13 cellular contexts compared by ENCODE assay signal in the genomic region with DNA sequence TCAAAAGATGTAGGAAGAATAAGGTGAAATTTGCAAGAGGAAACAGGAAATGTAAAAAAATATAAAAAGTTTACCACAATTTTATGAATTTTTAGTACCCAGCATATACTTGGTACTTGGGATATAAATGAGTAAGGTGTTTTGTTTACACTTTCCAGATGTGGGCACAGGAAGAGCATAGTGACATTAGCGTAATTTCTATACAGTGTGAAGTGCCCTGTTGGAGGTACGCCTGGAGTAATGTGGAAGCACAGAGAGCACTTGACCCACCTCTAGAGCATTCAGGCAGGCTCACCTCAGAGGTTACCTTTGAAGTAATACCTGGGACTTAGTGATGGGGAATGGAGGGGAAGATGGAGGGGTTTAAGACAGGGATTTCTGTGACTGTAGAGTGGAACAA.
DNase-seq lines count a peak whose midpoint lies in the region; ATAC-seq and TF ChIP-seq lines count a peak whose summit lies in the region.
"Had no signal": no experiment of that assay in that cellular context is flagged by ENCODE, and none has a peak within 500 bp of the region (broad histone marks: within the 10 kb centered on the region; RNA-seq: fewer than 3 reads in every experiment).

No MANE protein-coding gene starts in this region.

- H4K20me1 ChIP-seq in HCT116 (ENCODE audit: insufficient read depth) = no peaks in the 10 kb centered on the region

- H3K4me3 Mint-ChIP-seq in Caco-2 (ENCODE audit: unreplicated experiment) = no peak overlapping the region
- no peak overlapping the region for H3K4me3 Mint-ChIP-seq in chondrocyte (ENCODE audit: unreplicated experiment)
- H3K4me3 Mint-ChIP-seq in nephron = no peak overlapping the region
- H3K4me3 Mint-ChIP-seq: B cell had no signal

- H3K36me3 ChIP-seq in Caco-2 (ENCODE audit: control insufficient read depth, insufficient read depth, low read length) (no peaks in the 10 kb centered on the region), HCT116 (ENCODE audit: control insufficient read depth in 1 of 2, insufficient read depth in 2 of 2, low read length in 2 of 2) (no peaks in the 10 kb centered on the region; a peak in 1 of 4 replicates)
- H3K36me3 ChIP-seq: Peyer's patch had no signal

- H3K4me2 ChIP-seq in HCT116 (ENCODE audit: low read length) = 0 out of 2 replicates have a peak overlapping the region, but pooled peaks have one; percentile 26

- H3K9me3 ChIP-seq in Caco-2 = no peaks in the 10 kb centered on the region; the same call in 1 of the 2 replicates
- H3K9me3 ChIP-seq in HCT116 (ENCODE audit: control insufficient read depth in 1 of 2, insufficient read depth in 1 of 2, low read depth in 1 of 2, low read length in 2 of 2) = no peaks in the 10 kb centered on the region
- H3K9me3 ChIP-seq: Peyer's patch had no signal

- intact Hi-C loops in Caco-2 (cut with micrococcal nuclease; ENCODE audit: unreplicated experiment) (no loop called here), HCT116 (cut with micrococcal nuclease) (no loop called here)

- TF ChIP-seq RAD21 in HCT116 (IDR thresholded peaks at IDR 0.05; ENCODE audit: low read depth) = no peak

- H3K27me3 Mint-ChIP-seq in Caco-2 (ENCODE audit: insufficient read depth, unreplicated experiment) (no peaks in the 10 kb centered on the region), chondrocyte (ENCODE audit: low read depth) (no peaks in the 10 kb centered on the region), nephron (ENCODE audit: low read depth) (no peaks in the 10 kb centered on the region)
- H3K27me3 Mint-ChIP-seq: B cell had no signal

- H3K4me1 Mint-ChIP-seq in Caco-2 (ENCODE audit: low read depth, unreplicated experiment) (peaks cover 8% of the 10 kb centered on the region), chondrocyte (ENCODE audit: low read depth) (peaks cover 45% of the 10 kb centered on the region), nephron (peaks cover 46% of the 10 kb centered on the region)
- H3K4me1 Mint-ChIP-seq: B cell had no signal

- no peaks in the 10 kb centered on the region for H3K9me2 ChIP-seq in HCT116 (ENCODE audit: insufficient read depth)

- no peak for TF ChIP-seq POLR2A in HCT116 (IDR thresholded peaks at IDR 0.05; ENCODE audit: borderline replicate concordance, extremely low read depth, insufficient read depth, insufficient read length)

- peak; percentile 20; the same call in 1 of the 2 replicates for ATAC-seq in HCT116
- no peak for ATAC-seq in HG03520 (IDR thresholded peaks at IDR 0.05; ENCODE audit: unreplicated experiment)
- no peak for ATAC-seq in HG02642 (IDR thresholded peaks at IDR 0.05; ENCODE audit: poor library complexity, unreplicated experiment)

- H3K9ac ChIP-seq in HCT116 (ENCODE audit: low read length) = no peak overlapping the region

- RAD21 ChIA-PET in HCT116 (lab: Charles Lee; ENCODE audit: low non-redundant PET in 1 of 2, low total read pairs in 2 of 2, uncharacterized antibody in 2 of 2, unreplicated experiment in 2 of 2) = no interaction called here

- BruUV-seq in Caco-2 (replicated peaks; lab: Mats Ljungman, UMichigan) = no TSS peak
- no TSS peak for BruUV-seq in HCT116 (replicated peaks; lab: Mats Ljungman, UMichigan)

- DNase-seq in Caco-2 (no peak), HCT116 (ENCODE audit: low read depth, low spot score) (no peak), chondrocyte (ENCODE audit: low spot score) (no peak), NCI-H1092 (lab: John Stamatoyannopoulos, UW) (no peak), iPS-NIHi11 (ENCODE audit: low spot score) (no peak)
- DNase-seq: activated CD4-positive, alpha-beta T cell treated with anti-CD3 and anti-CD28 coated beads, Interleukin-2, amount 50 U/mL, for 48 hours; H7; Peyer's patch; trophoblast cell had no signal

- H3K4me1 ChIP-seq in Caco-2 (no peaks in the 10 kb centered on the region), HCT116 (ENCODE audit: control insufficient read depth in 1 of 2, insufficient read depth in 2 of 2, low read length in 2 of 2) (peaks cover 3 to 21% of the 10 kb centered on the region in 2 experiments; a peak in 2 of 4 replicates)
- H3K4me1 ChIP-seq: Peyer's patch had no signal

- CTCF ChIA-PET in Caco-2 (lab: Charles Lee) (no interaction called here), HCT116 (lab: Charles Lee) (no interaction called here)

- H3K27ac Mint-ChIP-seq in Caco-2 (ENCODE audit: unreplicated experiment) (peak overlapping the region; percentile 3), chondrocyte (ENCODE audit: unreplicated experiment) (peak overlapping the region; percentile 84), nephron (peak overlapping the region; percentile 57 to 92 (median 60))
- H3K27ac Mint-ChIP-seq: B cell had no signal

- H3K27me3 ChIP-seq in Caco-2 (replicated peaks; ENCODE audit: control insufficient read depth, insufficient read depth, low read length) (no peaks in the 10 kb centered on the region), HCT116 (ENCODE audit: insufficient read depth, low read length) (no peaks in the 10 kb centered on the region)
- H3K27me3 ChIP-seq: Peyer's patch had no signal

- no peak overlapping the region for H2AFZ ChIP-seq in HCT116 (ENCODE audit: low read depth, low read length, poor library complexity, severe bottlenecking)

- H3K79me2 ChIP-seq in HCT116 (ENCODE audit: insufficient read depth, low read length) = no peaks in the 10 kb centered on the region

- H3K9me3 Mint-ChIP-seq in Caco-2 (ENCODE audit: unreplicated experiment) = no peaks in the 10 kb centered on the region
- peaks cover 2% of the 10 kb centered on the region for H3K9me3 Mint-ChIP-seq in chondrocyte (ENCODE audit: low read depth)
- H3K9me3 Mint-ChIP-seq in nephron = peaks cover 4% of the 10 kb centered on the region

- POLR2A ChIA-PET in Caco-2 (lab: Charles Lee) = no interaction called here
- POLR2A ChIA-PET in HCT116 (lab: Charles Lee) = no interaction called here

- H3K4me3 ChIP-seq in Caco-2 (ENCODE audit: low read depth, low read length) (no peak overlapping the region), HCT116 (replicated peaks in 1 of 2; ENCODE audit: low read depth in 1 of 2, low read length in 2 of 2) (no peak overlapping the region)
- H3K4me3 ChIP-seq: Peyer's patch had no signal

- H3K27ac ChIP-seq in HCT116 (ENCODE audit: low read depth, low read length) = no peak overlapping the region
- H3K27ac ChIP-seq: Peyer's patch had no signal

- H3K36me3 Mint-ChIP-seq in Caco-2 (ENCODE audit: insufficient read depth, unreplicated experiment) (peaks cover 16% of the 10 kb centered on the region), chondrocyte (ENCODE audit: low read depth) (peaks cover 2% of the 10 kb centered on the region), nephron (ENCODE audit: low read depth) (no peaks in the 10 kb centered on the region)

- TF ChIP-seq CTCF in Caco-2 (IDR thresholded peaks at IDR 0.05; ENCODE audit: insufficient read depth in 1 of 2, low read depth in 1 of 2, low read length in 1 of 2, severe bottlenecking in 1 of 2, unreplicated experiment in 1 of 2) = no peak
- TF ChIP-seq CTCF in HCT116 (IDR thresholded peaks at IDR 0.05 in 2 of 3, conservative IDR thresholded peaks at IDR 0.05 in 1 of 3; ENCODE audit: borderline replicate concordance in 1 of 3, insufficient read depth in 1 of 3, low read depth in 2 of 3, low read length in 2 of 3) = no peak
- TF ChIP-seq CTCF in chondrocyte (IDR thresholded peaks at IDR 0.05) = no peak
- TF ChIP-seq CTCF in nephron (IDR thresholded peaks at IDR 0.05; ENCODE audit: unreplicated experiment in 3 of 3) = no peak

TF ChIP-seq in HCT116, 20 proteins besides CTCF, POLR2A, EP300 and RAD21:
- TF ChIP-seq, protein P1, sequence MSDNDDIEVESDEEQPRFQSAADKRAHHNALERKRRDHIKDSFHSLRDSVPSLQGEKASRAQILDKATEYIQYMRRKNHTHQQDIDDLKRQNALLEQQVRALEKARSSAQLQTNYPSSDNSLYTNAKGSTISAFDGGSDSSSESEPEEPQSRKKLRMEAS (IDR thresholded peaks at IDR 0.05) = no peak
- TF ChIP-seq ZFX (IDR thresholded peaks at IDR 0.05) = no peak
- TF ChIP-seq, protein P2, sequence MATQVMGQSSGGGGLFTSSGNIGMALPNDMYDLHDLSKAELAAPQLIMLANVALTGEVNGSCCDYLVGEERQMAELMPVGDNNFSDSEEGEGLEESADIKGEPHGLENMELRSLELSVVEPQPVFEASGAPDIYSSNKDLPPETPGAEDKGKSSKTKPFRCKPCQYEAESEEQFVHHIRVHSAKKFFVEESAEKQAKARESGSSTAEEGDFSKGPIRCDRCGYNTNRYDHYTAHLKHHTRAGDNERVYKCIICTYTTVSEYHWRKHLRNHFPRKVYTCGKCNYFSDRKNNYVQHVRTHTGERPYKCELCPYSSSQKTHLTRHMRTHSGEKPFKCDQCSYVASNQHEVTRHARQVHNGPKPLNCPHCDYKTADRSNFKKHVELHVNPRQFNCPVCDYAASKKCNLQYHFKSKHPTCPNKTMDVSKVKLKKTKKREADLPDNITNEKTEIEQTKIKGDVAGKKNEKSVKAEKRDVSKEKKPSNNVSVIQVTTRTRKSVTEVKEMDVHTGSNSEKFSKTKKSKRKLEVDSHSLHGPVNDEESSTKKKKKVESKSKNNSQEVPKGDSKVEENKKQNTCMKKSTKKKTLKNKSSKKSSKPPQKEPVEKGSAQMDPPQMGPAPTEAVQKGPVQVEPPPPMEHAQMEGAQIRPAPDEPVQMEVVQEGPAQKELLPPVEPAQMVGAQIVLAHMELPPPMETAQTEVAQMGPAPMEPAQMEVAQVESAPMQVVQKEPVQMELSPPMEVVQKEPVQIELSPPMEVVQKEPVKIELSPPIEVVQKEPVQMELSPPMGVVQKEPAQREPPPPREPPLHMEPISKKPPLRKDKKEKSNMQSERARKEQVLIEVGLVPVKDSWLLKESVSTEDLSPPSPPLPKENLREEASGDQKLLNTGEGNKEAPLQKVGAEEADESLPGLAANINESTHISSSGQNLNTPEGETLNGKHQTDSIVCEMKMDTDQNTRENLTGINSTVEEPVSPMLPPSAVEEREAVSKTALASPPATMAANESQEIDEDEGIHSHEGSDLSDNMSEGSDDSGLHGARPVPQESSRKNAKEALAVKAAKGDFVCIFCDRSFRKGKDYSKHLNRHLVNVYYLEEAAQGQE (IDR thresholded peaks at IDR 0.05; ENCODE audit: low read depth) = no peak

Comparison
In these comparisons a context has a peak if more than half of its experiments do, and no peak if none do; other contexts are left out.
1. H3K27ac Mint-ChIP-seq: peak in every context shown above with its lines; median percentile 84 in chondrocyte; 60 in nephron; 3 in Caco-2.